Comparison of ENCODE assay signal across 20 cellular contexts in the genomic region with DNA sequence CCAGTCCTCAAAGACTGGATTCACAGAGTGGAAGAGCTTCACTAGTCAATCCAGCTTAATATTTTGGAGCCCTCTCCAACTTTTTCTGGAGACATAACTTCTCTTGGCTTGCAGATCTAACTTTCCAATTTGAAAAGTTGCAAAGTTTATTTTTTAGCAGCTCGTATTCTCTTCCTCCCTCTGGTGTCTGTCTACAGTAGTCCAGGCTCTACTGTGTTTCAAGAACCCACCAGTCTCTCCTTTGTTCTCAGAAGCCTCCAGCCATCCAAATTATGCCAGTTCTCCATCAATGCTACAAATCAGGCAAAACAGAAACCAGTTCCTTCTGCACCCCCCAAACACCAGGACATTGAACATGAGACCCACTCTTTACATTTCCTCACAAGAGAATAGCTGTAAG.
"Had no signal": no experiment of that assay in that cellular context is flagged by ENCODE, and none has a peak within 500 bp of the region (broad histone marks: within the 10 kb centered on the region; RNA-seq: fewer than 3 reads in every experiment).

No MANE protein-coding gene starts in this region.

- H3K4me1 Mint-ChIP-seq: mesothelial cell of epicardium, naive B cell, nephron progenitor cell had no signal

- H3K27me3 ChIP-seq: esophagus muscularis mucosa, neutrophil, right lobe of liver, testis, transverse colon had no signal

- H3K36me3 ChIP-seq: esophagus muscularis mucosa, neutrophil, right lobe of liver, transverse colon had no signal

- H3K27me3 Mint-ChIP-seq: naive B cell had no signal

- H3K4me1 ChIP-seq: esophagus muscularis mucosa, right lobe of liver, testis, transverse colon had no signal

- H3K9me3 Mint-ChIP-seq: nephron progenitor cell had no signal

- H3K9me3 ChIP-seq: neutrophil, right lobe of liver, testis, transverse colon had no signal

- H3K4me3 Mint-ChIP-seq: activated T-cell treated with anti-CD3 and anti-CD28 coated beads, Interleukin-2, amount 50 U/mL, for 72 hours; mesothelial cell of epicardium; naive B cell; nephron progenitor cell had no signal

- H3K4me3 ChIP-seq: esophagus muscularis mucosa, right lobe of liver, testis, transverse colon had no signal

- DNase-seq: activated CD4-positive, alpha-beta T cell treated with anti-CD3 and anti-CD28 coated beads for 4 hours; activated CD4-positive, alpha-beta T cell treated with anti-CD3 and anti-CD28 coated beads, Interleukin-2, amount 50 U/mL, for 4 hours; activated naive CD4-positive, alpha-beta T cell; activated T-cell treated with anti-CD3 and anti-CD28 coated beads for 4 hours; activated T-cell treated with anti-CD3 and anti-CD28 coated beads, Interleukin-2, amount 50 U/mL, for 72 hours; glutamatergic neuron; islet precursor cell; mammary epithelial cell; naive B cell; nephron progenitor cell; right lobe of liver; stimulated activated CD4-positive, alpha-beta T cell treated with anti-CD3 and anti-CD28 coated beads, Interleukin-12 subunit alpha, Interleukin-12 subunit beta, amount 100 ng/mL, for 4 hours; stimulated activated CD4-positive, alpha-beta T cell treated with anti-CD3 and anti-CD28 coated beads, Interleukin-4, amount 100 ng/mL, for 1 hour; stimulated activated naive CD8-positive, alpha-beta T cell treated with anti-CD3 and anti-CD28 coated beads, Interleukin-15, Interleukin-2, amounts not matched to agents 100 U/mL and 50 U/mL, for 24 hours; testis; transverse colon had no signal

- H3K27ac ChIP-seq: esophagus muscularis mucosa, neutrophil, right lobe of liver, testis, transverse colon had no signal

- H3K27ac Mint-ChIP-seq: activated naive CD4-positive, alpha-beta T cell treated with anti-CD3 and anti-CD28 coated beads, Interleukin-2, amount 50 U/mL, for 72 hours; activated T-cell treated with anti-CD3 and anti-CD28 coated beads, Interleukin-2, amount 50 U/mL, for 72 hours; mesothelial cell of epicardium; naive B cell; nephron progenitor cell had no signal

- H3K36me3 Mint-ChIP-seq: activated naive CD4-positive, alpha-beta T cell treated with anti-CD3 and anti-CD28 coated beads, Interleukin-2, amount 50 U/mL, for 72 hours; mesothelial cell of epicardium; naive B cell had no signal
